Comparison of ENCODE assay signal across 1 cellular context in the genomic region with DNA sequence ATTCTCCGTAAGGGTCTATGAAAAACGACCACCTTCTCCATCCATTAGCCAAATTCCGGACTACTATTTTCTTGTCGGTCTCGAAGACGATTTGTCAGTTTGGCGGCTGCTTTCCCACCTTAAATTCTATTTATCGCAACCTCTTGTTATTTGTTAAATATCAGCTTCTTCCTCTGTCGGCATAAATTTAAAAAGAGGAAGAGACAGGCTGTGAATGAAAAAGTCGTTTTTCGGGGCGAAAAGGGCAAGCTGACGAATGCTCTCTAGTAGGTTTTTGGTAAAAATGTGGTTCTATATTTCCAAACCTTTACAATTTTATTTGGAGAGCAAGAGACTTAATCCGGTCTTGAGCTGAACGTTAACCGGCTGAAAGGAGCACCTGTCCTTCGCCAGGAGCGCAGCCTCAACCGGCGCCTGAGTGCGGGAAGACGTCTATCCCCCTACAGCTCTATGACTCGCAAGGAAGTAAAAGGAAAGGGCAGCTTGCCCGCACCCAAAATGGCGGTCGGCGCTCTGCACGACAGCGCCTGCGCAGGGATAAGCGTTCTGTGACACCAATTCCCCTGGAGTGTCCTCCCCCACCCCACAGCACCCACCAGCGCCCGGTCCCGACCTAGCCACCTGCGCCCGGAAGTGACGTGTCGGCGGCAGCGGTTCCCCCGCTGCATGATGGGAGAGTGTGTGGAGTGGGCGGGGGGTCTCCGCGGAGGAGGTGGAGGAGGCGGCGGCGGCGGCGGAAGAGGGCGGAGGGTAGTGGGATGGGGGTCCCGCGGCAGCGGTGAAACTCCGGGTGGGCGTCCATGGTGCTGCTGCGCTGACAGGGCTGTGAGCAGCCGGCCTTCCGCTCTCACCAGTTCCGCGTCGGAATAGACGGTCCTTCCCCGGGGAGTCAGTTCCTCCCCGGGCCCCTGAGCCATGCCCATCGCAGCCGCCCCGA.
A peak's percentile ranks its signal among the peaks of the same experiment; 100 is the strongest.
TF ChIP-seq lines count a peak whose summit lies in the region.

Gene AFTPH, plus strand, starts transcription at position 662 of the 937 bp plus-strand sequence. CDS start 27,147 bp downstream, outside the sequence.

TF ChIP-seq in K562, 482 proteins besides CTCF, POLR2A, EP300 and RAD21 (continued from another document and continues in another):
- TF ChIP-seq POLR2AphosphoS5 (IDR thresholded peaks at IDR 0.05; ENCODE audit: control insufficient read depth, insufficient read depth, low read depth, low read length) (peak; percentile 75), GABPB1 (CRISPR knock-in tag; IDR thresholded peaks at IDR 0.05) (peak; percentile 98), ZBTB1 (CRISPR knock-in tag; IDR thresholded peaks at IDR 0.05; ENCODE audit: borderline replicate concordance, low read depth) (0 out of 2 replicates have a peak, but pooled peaks have one; percentile 34), ZNF274 (IDR thresholded peaks at IDR 0.05; ENCODE audit: borderline replicate concordance, low read depth, low read length) (no peak), KLF16 (IDR thresholded peaks at IDR 0.05) (no peak), STAG1 (CRISPR knock-in tag; IDR thresholded peaks at IDR 0.05; ENCODE audit: borderline replicate concordance) (no peak), ZNF282 (CRISPR knock-in tag; IDR thresholded peaks at IDR 0.05) (no peak), LCOR (CRISPR knock-in tag; IDR thresholded peaks at IDR 0.05) (0 out of 2 replicates have a peak, but pooled peaks have one; percentile 15), C11orf30 (IDR thresholded peaks at IDR 0.05; ENCODE audit: low read depth) (peak; percentile 68), BCL6 (CRISPR knock-in tag; IDR thresholded peaks at IDR 0.05) (no peak), RBM34 (IDR thresholded peaks at IDR 0.05; ENCODE audit: borderline replicate concordance, insufficient read depth, low read length) (no peak), ZNF175 (CRISPR knock-in tag; IDR thresholded peaks at IDR 0.05; ENCODE audit: low read depth) (no peak), FOXA1 (IDR thresholded peaks at IDR 0.05; ENCODE audit: borderline replicate concordance) (no peak), MYNN (IDR thresholded peaks at IDR 0.05) (no peak), MYNN (CRISPR knock-in tag; IDR thresholded peaks at IDR 0.05) (no peak), ZNF23 (CRISPR knock-in tag; IDR thresholded peaks at IDR 0.05) (no peak), ZSCAN32 (CRISPR knock-in tag; IDR thresholded peaks at IDR 0.05) (no peak), CC2D1A (IDR thresholded peaks at IDR 0.05) (no peak), NFIC (IDR thresholded peaks at IDR 0.05) (no peak; the same call in 1 of the 2 replicates), ZNF407 (IDR thresholded peaks at IDR 0.05; ENCODE audit: low read depth) (no peak), KHSRP (IDR thresholded peaks at IDR 0.05) (no peak), SLC30A9 (CRISPR knock-in tag; IDR thresholded peaks at IDR 0.05) (no peak), ZNF316 (IDR thresholded peaks at IDR 0.05) (no peak), NFRKB (IDR thresholded peaks at IDR 0.05; ENCODE audit: low read depth) (peak; percentile 57; the same call in 1 of the 2 replicates), SNIP1 (IDR thresholded peaks at IDR 0.05; ENCODE audit: low read depth) (no peak), ARNT (IDR thresholded peaks at IDR 0.05) (no peak), CBX5 (IDR thresholded peaks at IDR 0.05; ENCODE audit: borderline replicate concordance, low read depth) (no peak), POLR3A (IDR thresholded peaks at IDR 0.05; ENCODE audit: borderline replicate concordance, extremely low read depth, insufficient read depth, insufficient read length) (no peak), CSDE1 (IDR thresholded peaks at IDR 0.05) (0 out of 4 replicates have a peak, but pooled peaks of 1 of the 2 experiments have one; percentile 35), POLR3G (IDR thresholded peaks at IDR 0.05; ENCODE audit: extremely low read depth, insufficient read length, insufficient replicate concordance) (no peak), SAP30 (IDR thresholded peaks at IDR 0.05; ENCODE audit: borderline replicate concordance, insufficient read depth, low read depth, low read length, poor library complexity, severe bottlenecking) (peak; percentile 30), ZBED1 (IDR thresholded peaks at IDR 0.05) (no peak), MCM2 (IDR thresholded peaks at IDR 0.05; ENCODE audit: low read depth) (no peak), NR2C2 (CRISPR knock-in tag; IDR thresholded peaks at IDR 0.05) (no peak), NR2C2 (tag; IDR thresholded peaks at IDR 0.05) (peak; percentile 85), EP400 (IDR thresholded peaks at IDR 0.05) (peak; percentile 73; the same call in 1 of the 2 replicates), ZNF551 (CRISPR knock-in tag; IDR thresholded peaks at IDR 0.05) (no peak), XRCC3 (IDR thresholded peaks at IDR 0.05) (no peak), BRF1 (IDR thresholded peaks at IDR 0.05; ENCODE audit: borderline replicate concordance, extremely low read depth, insufficient read length) (no peak), ELF4 (CRISPR knock-in tag; IDR thresholded peaks at IDR 0.05) (0 out of 2 replicates have a peak, but pooled peaks have one; percentile 27), RBBP5 (IDR thresholded peaks at IDR 0.05; ENCODE audit: borderline replicate concordance, insufficient read depth, low read length, poor library complexity, severe bottlenecking) (peak; percentile 97), SMARCE1 (IDR thresholded peaks at IDR 0.05) (peak; percentile 16; the same call in 1 of the 2 replicates), ZNF140 (CRISPR knock-in tag; IDR thresholded peaks at IDR 0.05) (no peak), PBX2 (CRISPR knock-in tag; IDR thresholded peaks at IDR 0.05; ENCODE audit: low read depth) (no peak), PBX2 (tag; conservative IDR thresholded peaks at IDR 0.05; ENCODE audit: low read depth) (0 out of 2 replicates have a peak, but pooled peaks have one; percentile 30), ZNF253 (CRISPR knock-in tag; conservative IDR thresholded peaks at IDR 0.05) (no peak), MAFF (IDR thresholded peaks at IDR 0.05; ENCODE audit: low read length) (no peak), FOS (IDR thresholded peaks at IDR 0.05; ENCODE audit: extremely low read depth, insufficient read length) (no peak)
- TF ChIP-seq, protein P1, sequence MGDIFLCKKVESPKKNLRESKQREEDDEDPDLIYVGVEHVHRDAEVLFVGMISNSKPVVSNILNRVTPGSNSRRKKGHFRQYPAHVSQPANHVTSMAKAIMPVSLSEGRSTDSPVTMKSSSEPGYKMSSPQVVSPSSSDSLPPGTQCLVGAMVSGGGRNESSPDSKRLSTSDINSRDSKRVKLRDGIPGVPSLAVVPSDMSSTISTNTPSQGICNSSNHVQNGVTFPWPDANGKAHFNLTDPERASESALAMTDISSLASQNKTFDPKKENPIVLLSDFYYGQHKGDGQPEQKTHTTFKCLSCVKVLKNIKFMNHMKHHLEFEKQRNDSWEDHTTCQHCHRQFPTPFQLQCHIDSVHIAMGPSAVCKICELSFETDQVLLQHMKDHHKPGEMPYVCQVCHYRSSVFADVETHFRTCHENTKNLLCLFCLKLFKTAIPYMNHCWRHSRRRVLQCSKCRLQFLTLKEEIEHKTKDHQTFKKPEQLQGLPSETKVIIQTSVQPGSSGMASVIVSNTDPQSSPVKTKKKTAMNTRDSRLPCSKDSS (IDR thresholded peaks at IDR 0.05; ENCODE audit: low read depth, partially characterized antibody), result no peak
- TF ChIP-seq, protein P2, sequence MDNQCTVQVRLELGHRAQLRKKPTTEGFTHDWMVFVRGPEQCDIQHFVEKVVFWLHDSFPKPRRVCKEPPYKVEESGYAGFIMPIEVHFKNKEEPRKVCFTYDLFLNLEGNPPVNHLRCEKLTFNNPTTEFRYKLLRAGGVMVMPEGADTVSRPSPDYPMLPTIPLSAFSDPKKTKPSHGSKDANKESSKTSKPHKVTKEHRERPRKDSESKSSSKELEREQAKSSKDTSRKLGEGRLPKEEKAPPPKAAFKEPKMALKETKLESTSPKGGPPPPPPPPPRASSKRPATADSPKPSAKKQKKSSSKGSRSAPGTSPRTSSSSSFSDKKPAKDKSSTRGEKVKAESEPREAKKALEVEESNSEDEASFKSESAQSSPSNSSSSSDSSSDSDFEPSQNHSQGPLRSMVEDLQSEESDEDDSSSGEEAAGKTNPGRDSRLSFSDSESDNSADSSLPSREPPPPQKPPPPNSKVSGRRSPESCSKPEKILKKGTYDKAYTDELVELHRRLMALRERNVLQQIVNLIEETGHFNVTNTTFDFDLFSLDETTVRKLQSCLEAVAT (IDR thresholded peaks at IDR 0.05), result no peak
- TF ChIP-seq, protein P3, sequence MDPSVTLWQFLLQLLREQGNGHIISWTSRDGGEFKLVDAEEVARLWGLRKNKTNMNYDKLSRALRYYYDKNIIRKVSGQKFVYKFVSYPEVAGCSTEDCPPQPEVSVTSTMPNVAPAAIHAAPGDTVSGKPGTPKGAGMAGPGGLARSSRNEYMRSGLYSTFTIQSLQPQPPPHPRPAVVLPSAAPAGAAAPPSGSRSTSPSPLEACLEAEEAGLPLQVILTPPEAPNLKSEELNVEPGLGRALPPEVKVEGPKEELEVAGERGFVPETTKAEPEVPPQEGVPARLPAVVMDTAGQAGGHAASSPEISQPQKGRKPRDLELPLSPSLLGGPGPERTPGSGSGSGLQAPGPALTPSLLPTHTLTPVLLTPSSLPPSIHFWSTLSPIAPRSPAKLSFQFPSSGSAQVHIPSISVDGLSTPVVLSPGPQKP (CRISPR knock-in tag; IDR thresholded peaks at IDR 0.05), result no peak
- TF ChIP-seq, protein P4, sequence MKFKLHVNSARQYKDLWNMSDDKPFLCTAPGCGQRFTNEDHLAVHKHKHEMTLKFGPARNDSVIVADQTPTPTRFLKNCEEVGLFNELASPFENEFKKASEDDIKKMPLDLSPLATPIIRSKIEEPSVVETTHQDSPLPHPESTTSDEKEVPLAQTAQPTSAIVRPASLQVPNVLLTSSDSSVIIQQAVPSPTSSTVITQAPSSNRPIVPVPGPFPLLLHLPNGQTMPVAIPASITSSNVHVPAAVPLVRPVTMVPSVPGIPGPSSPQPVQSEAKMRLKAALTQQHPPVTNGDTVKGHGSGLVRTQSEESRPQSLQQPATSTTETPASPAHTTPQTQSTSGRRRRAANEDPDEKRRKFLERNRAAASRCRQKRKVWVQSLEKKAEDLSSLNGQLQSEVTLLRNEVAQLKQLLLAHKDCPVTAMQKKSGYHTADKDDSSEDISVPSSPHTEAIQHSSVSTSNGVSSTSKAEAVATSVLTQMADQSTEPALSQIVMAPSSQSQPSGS (CRISPR knock-in tag; IDR thresholded peaks at IDR 0.05), result no peak
